9 cellular contexts compared by ENCODE assay signal in genomic region chr11:67415501-67416304, GRCh38. TPM values are rescaled to one million over a fixed set of nuclear protein-coding genes. Genes with fewer than 3 reads are reported as not detected.
DNase-seq lines count a peak whose midpoint lies in the region; ATAC-seq, FAIRE-seq and TF ChIP-seq lines count a peak whose summit lies in the region.
"Had no signal": no experiment of that assay in that cellular context is flagged by ENCODE, and none has a peak within 500 bp of the region (broad histone marks: within the 10 kb centered on the region; RNA-seq: fewer than 3 reads in every experiment).

A gene with protein sequence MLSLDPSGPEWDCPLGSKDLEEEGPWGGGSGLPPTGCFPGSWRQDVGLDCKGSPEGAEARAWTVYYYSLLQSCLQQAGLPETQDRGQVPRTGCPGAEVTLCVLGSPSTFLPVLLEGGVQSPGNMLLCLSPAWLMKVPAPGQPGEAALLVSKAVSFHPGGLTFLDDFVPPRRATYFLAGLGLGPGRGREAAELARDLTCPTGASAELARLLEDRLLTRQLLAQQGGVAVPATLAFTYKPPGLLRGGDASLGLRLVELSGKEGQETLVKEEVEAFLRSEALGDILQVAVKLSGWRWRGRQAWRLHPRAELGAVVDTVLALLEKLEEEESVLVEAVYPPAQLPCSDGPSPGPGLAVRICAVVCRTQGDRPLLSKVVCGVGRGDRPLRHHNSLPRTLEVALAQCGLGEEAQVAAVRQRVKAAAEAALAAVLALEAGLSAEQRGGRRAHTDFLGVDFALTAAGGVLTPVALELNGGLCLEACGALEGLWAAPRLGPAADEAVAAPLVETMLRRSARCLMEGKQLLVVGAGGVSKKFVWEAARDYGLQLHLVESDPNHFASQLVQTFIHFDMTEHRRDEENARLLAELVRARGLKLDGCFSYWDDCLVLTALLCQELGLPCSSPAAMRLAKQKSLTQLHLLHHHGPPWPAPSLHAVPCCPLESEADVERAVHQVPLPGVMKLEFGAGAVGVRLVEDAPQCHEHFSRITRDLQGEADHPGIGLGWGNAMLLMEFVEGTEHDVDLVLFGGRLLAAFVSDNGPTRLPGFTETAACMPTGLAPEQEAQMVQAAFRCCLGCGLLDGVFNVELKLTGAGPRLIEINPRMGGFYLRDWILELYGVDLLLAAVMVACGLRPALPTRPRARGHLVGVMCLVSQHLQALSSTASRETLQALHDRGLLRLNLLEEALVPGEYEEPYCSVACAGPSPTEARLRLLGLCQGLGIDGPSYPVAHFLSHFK (plus strand): TSS chr11:67415678. CDS start chr11:67416200, 522 bp downstream.

- H3K4me3 ChIP-seq in Caco-2 (ENCODE audit: low read depth, low read length), result peak within 1 kb of the TSS; percentile 20
- H3K4me3 ChIP-seq in SK-N-MC, result peak within 1 kb of the TSS; percentile 50
- H3K4me3 ChIP-seq in gastroesophageal sphincter, result peak within 1 kb of the TSS; percentile 7 to 53

- H3K9ac ChIP-seq in SK-N-MC (ENCODE audit: insufficient read length), result no peak within 1 kb of the TSS

- peaks cover 27% of the 10 kb centered on the region for H3K4me1 Mint-ChIP-seq in Caco-2 (ENCODE audit: low read depth, unreplicated experiment)
- peaks cover 4% of the 10 kb centered on the region for H3K4me1 Mint-ChIP-seq in progenitor cell of endocrine pancreas (ENCODE audit: low read depth)

- no peak for DNase-seq in Caco-2
- DNase-seq in SK-N-MC (ENCODE audit: low read depth, low spot score), result no peak
- no peak for DNase-seq in progenitor cell of endocrine pancreas (ENCODE audit: low spot score, unreplicated experiment)
- no peak for DNase-seq in D721Med (ENCODE audit: insufficient read length, low spot score)
- DNase-seq in COR-L47 (lab: John Stamatoyannopoulos, UW), result no peak
- DNase-seq: NCI-H1092 had no signal

- TF ChIP-seq CTCF in Caco-2 (IDR thresholded peaks at IDR 0.05; ENCODE audit: insufficient read depth in 1 of 2, low read depth in 1 of 2, low read length in 1 of 2, severe bottlenecking in 1 of 2, unreplicated experiment in 1 of 2), result no peak
- TF ChIP-seq CTCF in gastroesophageal sphincter (IDR thresholded peaks at IDR 0.05), result no peak
- no peak for TF ChIP-seq CTCF in progenitor cell of endocrine pancreas (IDR thresholded peaks at IDR 0.05; ENCODE audit: unreplicated experiment)
- no peak for TF ChIP-seq CTCF in D721Med (IDR thresholded peaks at IDR 0.05; ENCODE audit: insufficient read depth, missing control alignments)

- WGBS in gastroesophageal sphincter (ENCODE audit: low coverage in 1 of 2), 2 donors, result 0% methylated on average over 1 of the region's 67 CpGs; no CpG with 5 or more reads in 1 of the 2 donors

- no peaks in the 10 kb centered on the region for H3K27me3 ChIP-seq in Caco-2 (replicated peaks; ENCODE audit: control insufficient read depth, insufficient read depth, low read length)
- H3K27me3 ChIP-seq in gastroesophageal sphincter, result peaks cover 24% of the 10 kb centered on the region

- H3K4me1 ChIP-seq in Caco-2 (peaks cover 15% of the 10 kb centered on the region), gastroesophageal sphincter (peaks cover 0 to 60% (median 15%) of the 10 kb centered on the region in 3 donors)

- POLR2A ChIA-PET in Caco-2 (lab: Charles Lee), result no interaction called here

- CTCF ChIA-PET in Caco-2 (lab: Charles Lee), result interaction anchor here (4.8 kb wide), 1 partner anchor 15 kb away, joined by 27 read pairs; the partner anchor contains the start of gene PPP1CA

- H3K36me3 ChIP-seq in Caco-2 (ENCODE audit: control insufficient read depth, insufficient read depth, low read length) (no peaks in the 10 kb centered on the region), SK-N-MC (ENCODE audit: insufficient read depth, low read length) (no peaks in the 10 kb centered on the region), gastroesophageal sphincter (no peaks in the 10 kb centered on the region)

- H3K27ac Mint-ChIP-seq in Caco-2 (ENCODE audit: unreplicated experiment) (no peak within 1 kb of the TSS), progenitor cell of endocrine pancreas (no peak within 1 kb of the TSS)

- no peak for TF ChIP-seq POLR2A in gastroesophageal sphincter (IDR thresholded peaks at IDR 0.05)

- no peak for FAIRE-seq in D721Med (lab: Jason Lieb, UNC)

- intact Hi-C loops in Caco-2 (cut with micrococcal nuclease; ENCODE audit: unreplicated experiment), result no loop called here

- H3K9me3 ChIP-seq in Caco-2 (no peaks in the 10 kb centered on the region), SK-N-MC (ENCODE audit: low read depth, low read length) (no peaks in the 10 kb centered on the region), gastroesophageal sphincter (no peaks in the 10 kb centered on the region)

- H3K27ac ChIP-seq in SK-N-MC (peak within 1 kb of the TSS; percentile 73), gastroesophageal sphincter (peak within 1 kb of the TSS in 3 of 4 donors; percentile 67 to 73 (median 70))

- H3K36me3 Mint-ChIP-seq in Caco-2 (ENCODE audit: insufficient read depth, unreplicated experiment) (peaks cover 15% of the 10 kb centered on the region), progenitor cell of endocrine pancreas (ENCODE audit: insufficient read depth) (no peaks in the 10 kb centered on the region)

- ATAC-seq in gastroesophageal sphincter (no peak), GM21529 (IDR thresholded peaks at IDR 0.05; ENCODE audit: unreplicated experiment) (no peak), HG03469 (IDR thresholded peaks at IDR 0.05; ENCODE audit: unreplicated experiment) (no peak)

- no peak for TF ChIP-seq EP300 in gastroesophageal sphincter (IDR thresholded peaks at IDR 0.05)

- H3K4me3 Mint-ChIP-seq in Caco-2 (ENCODE audit: unreplicated experiment) (peak within 1 kb of the TSS; percentile 64), progenitor cell of endocrine pancreas (ENCODE audit: low read depth) (peak within 1 kb of the TSS; percentile 57)

- H3K9me3 Mint-ChIP-seq in Caco-2 (ENCODE audit: unreplicated experiment) (no peaks in the 10 kb centered on the region), progenitor cell of endocrine pancreas (ENCODE audit: low read depth) (no peaks in the 10 kb centered on the region)

- no TSS peak for BruUV-seq in Caco-2 (replicated peaks; lab: Mats Ljungman, UMichigan)

- H3K27me3 Mint-ChIP-seq in Caco-2 (ENCODE audit: insufficient read depth, unreplicated experiment), result no peaks in the 10 kb centered on the region
- H3K27me3 Mint-ChIP-seq in progenitor cell of endocrine pancreas, result peaks cover 35% of the 10 kb centered on the region

RNA-seq across cellular contexts. Expression of the gene that starts here (rescaled TPM):
- 0.09 and 0.28 TPM in 2 replicates for total RNA-seq in Caco-2 (2022)
- total RNA-seq in gastroesophageal sphincter, result 1 to 10 TPM in 3 of 4 donors, under 1 TPM in 1; 0.73 to 3.3 (median 1.6) TPM
- 0.29 and 0.53 TPM in 2 replicates for total RNA-seq in progenitor cell of endocrine pancreas
